ENCODE assay signal across 27 cellular contexts in the genomic region with DNA sequence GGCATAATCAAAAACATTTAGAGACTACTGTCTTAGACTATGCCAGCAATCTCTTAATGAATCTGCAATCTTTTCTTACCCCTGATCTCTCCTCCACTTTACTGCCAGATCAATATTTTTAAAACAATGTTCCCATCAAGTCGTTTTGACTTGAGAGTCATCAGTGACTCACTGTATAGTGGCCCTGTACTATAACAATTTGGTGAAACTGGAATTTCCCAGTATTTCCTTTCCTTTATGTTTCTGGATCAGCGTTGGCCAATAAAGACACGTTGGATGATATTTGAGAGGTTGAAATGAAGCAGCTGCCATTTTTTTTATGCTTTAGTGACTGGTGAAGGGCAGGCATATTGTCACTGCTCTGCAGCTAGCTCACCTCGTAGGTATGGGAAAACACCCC. TPM values are rescaled to one million over a fixed set of nuclear protein-coding genes. Genes with fewer than 3 reads are reported as not detected.
DNase-seq lines count a peak whose midpoint lies in the region; ATAC-seq, FAIRE-seq and TF ChIP-seq lines count a peak whose summit lies in the region.
"Had no signal": no experiment of that assay in that cellular context is flagged by ENCODE, and none has a peak within 500 bp of the region (broad histone marks: within the 10 kb centered on the region; RNA-seq: fewer than 3 reads in every experiment).

No MANE protein-coding gene starts in this region.

- H3K79me2 ChIP-seq in ACC112 (ENCODE audit: control insufficient read depth, insufficient read depth, low read length, unreplicated experiment), result no peaks in the 10 kb centered on the region

- intact Hi-C loops in right cardiac atrium (cut with DNase I), result no loop called here

- FAIRE-seq in D721Med (lab: Jason Lieb, UNC), result no peak
- FAIRE-seq: colon had no signal

- peak overlapping the region; percentile 65 for H2AFZ ChIP-seq in ACC112 (ENCODE audit: low read length, unreplicated experiment)

- no peaks in the 10 kb centered on the region for H3K9me3 ChIP-seq in right cardiac atrium (ENCODE audit: control insufficient read depth, low read length)
- H3K9me3 ChIP-seq: heart right ventricle, left ventricle myocardium inferior had no signal

- TF ChIP-seq CTCF in fibroblast of pulmonary artery (IDR thresholded peaks at IDR 0.05; ENCODE audit: low read length, missing control alignments), result no peak
- TF ChIP-seq CTCF in D721Med (IDR thresholded peaks at IDR 0.05; ENCODE audit: insufficient read depth, missing control alignments), result no peak

- ATAC-seq in right cardiac atrium, result no peak
- ATAC-seq: activated naive CD4-positive, alpha-beta T cell treated with anti-CD3 and anti-CD28 coated beads, Interleukin-2, amount 50 U/mL, for 72 hours; activated T-helper 17 cell treated with anti-CD3 and anti-CD28 coated beads, Interleukin-2, amount 50 U/mL, for 72 hours; heart right ventricle had no signal

- H3K27me3 ChIP-seq in ACC112 (ENCODE audit: insufficient read depth, low read length) (no peaks in the 10 kb centered on the region), right cardiac atrium (ENCODE audit: control insufficient read depth, insufficient read depth) (no peaks in the 10 kb centered on the region)
- H3K27me3 ChIP-seq: BLaER1 treated with 17β-estradiol and CSF1 and Interleukin-3, amounts not matched to agents 10 nM and 100 nM had no signal

- DNase-seq in HS-5 (ENCODE audit: low read depth) (peak; percentile 60), amniotic epithelial cell (ENCODE audit: low read depth) (peak; percentile 7), fibroblast of pulmonary artery (ENCODE audit: low read depth) (peak; percentile 52), NCI-H748 (lab: John Stamatoyannopoulos, UW; ENCODE audit: unreplicated experiment) (no peak), HT-29 (ENCODE audit: low spot score) (no peak), D721Med (ENCODE audit: insufficient read length, low spot score) (no peak), right cardiac atrium (no peak)
- DNase-seq: ACHN; activated CD4-positive, alpha-beta T cell treated with anti-CD3 and anti-CD28 coated beads, Interleukin-2, amount 10 ng/mL, durations not matched to agents 24 days and 14 days; activated CD8-positive, alpha-beta memory T cell treated with anti-CD3 and anti-CD28 coated beads, Interleukin-2, amount 50 U/mL, for 4 hours; H7; heart right ventricle; immature natural killer cell; left ventricle myocardium inferior; NCI-H1092; NCI-H187 treated with DMSO at 0.1 percent for 48 hours; NCI-H2227 treated with DMSO at 0.1 percent for 48 hours; NCI-H748 treated with DMSO at 0.1 percent for 48 hours; OCI-M1; posterior cingulate gyrus; SIG-M5 had no signal

- H3K4me3 ChIP-seq in ACC112 (ENCODE audit: low read depth, low read length) (no peak overlapping the region), fibroblast of pulmonary artery (replicated peaks; ENCODE audit: low read depth, low read length) (no peak overlapping the region), right cardiac atrium (ENCODE audit: low read length) (no peak overlapping the region)
- H3K4me3 ChIP-seq: BLaER1 treated with 17β-estradiol and CSF1 and Interleukin-3, amounts not matched to agents 10 nM and 100 nM; heart right ventricle; left ventricle myocardium inferior had no signal

- no peaks in the 10 kb centered on the region for H3K36me3 ChIP-seq in ACC112 (ENCODE audit: insufficient read depth, low read length)
- H3K36me3 ChIP-seq: BLaER1 treated with 17β-estradiol and CSF1 and Interleukin-3, amounts not matched to agents 10 nM and 100 nM; heart right ventricle; left ventricle myocardium inferior had no signal

- H3K4me1 ChIP-seq in ACC112 (ENCODE audit: control insufficient read depth, insufficient read depth, low read length, unreplicated experiment) (peaks cover 6% of the 10 kb centered on the region), right cardiac atrium (ENCODE audit: control insufficient read depth, insufficient read depth, low read length) (no peaks in the 10 kb centered on the region)
- H3K4me1 ChIP-seq: BLaER1 treated with 17β-estradiol and CSF1 and Interleukin-3, amounts not matched to agents 10 nM and 100 nM; heart right ventricle; left ventricle myocardium inferior had no signal

- peak overlapping the region; percentile 38; the same call in 1 of the 2 replicates for H3K27ac ChIP-seq in ACC112 (ENCODE audit: low read depth, low read length)
- H3K27ac ChIP-seq in right cardiac atrium (ENCODE audit: low read length), result no peak overlapping the region
- H3K27ac ChIP-seq: BLaER1 treated with 17β-estradiol and CSF1 and Interleukin-3, amounts not matched to agents 10 nM and 100 nM; heart right ventricle; left ventricle myocardium inferior had no signal

- 74% methylated on average over 4 of the region's 4 CpGs for WGBS in right cardiac atrium

RNA-seq across cellular contexts. Expression of a gene that starts 10.1 kb away (rescaled TPM):
- total RNA-seq in HT-29 (2014; rRNA removed; shearing (Covaris generic)), result 4.4 and 6.7 TPM in 2 replicates
- 10 to 100 TPM; 10.7 to 14.5 (median 13.5) TPM for total RNA-seq in right cardiac atrium
- 8.1 TPM for polyA plus RNA-seq in right cardiac atrium

RNA-seq across cellular contexts. Expression of a gene that starts 28.0 kb away (rescaled TPM):
- total RNA-seq in HT-29 (2014; rRNA removed; shearing (Covaris generic)), result not detected in 2 replicates
- under 1 TPM in 2 of 4 donors, not detected in 2; 0.09 TPM for total RNA-seq in right cardiac atrium
- 0.05 TPM for polyA plus RNA-seq in right cardiac atrium
- total RNA-seq: activated CD4-positive, alpha-beta T cell treated with anti-CD3 and anti-CD28 coated beads, Interleukin-2, amount 10 ng/mL, durations not matched to agents 24 days and 14 days; activated naive CD4-positive, alpha-beta T cell treated with anti-CD3 and anti-CD28 coated beads, Interleukin-2, amount 50 U/mL, for 72 hours; H7; left ventricle myocardium inferior had no signal

RNA-seq across cellular contexts. Expression of a gene that starts 39.4 kb away (rescaled TPM):
- total RNA-seq in HT-29 (2014; rRNA removed; shearing (Covaris generic)), result not detected in 2 replicates
- total RNA-seq in right cardiac atrium, result 1 to 10 TPM in 2 of 4 donors, under 1 TPM in 2; 0.61 to 1.3 (median 0.97) TPM
- 1.4 TPM for polyA plus RNA-seq in right cardiac atrium
- total RNA-seq: activated CD4-positive, alpha-beta T cell treated with anti-CD3 and anti-CD28 coated beads, Interleukin-2, amount 10 ng/mL, durations not matched to agents 24 days and 14 days; activated naive CD4-positive, alpha-beta T cell treated with anti-CD3 and anti-CD28 coated beads, Interleukin-2, amount 50 U/mL, for 72 hours; activated T-helper 17 cell treated with anti-CD3 and anti-CD28 coated beads, Interleukin-2, amount 50 U/mL, for 72 hours; mononuclear cell had no signal
- polyA plus RNA-seq: immature natural killer cell had no signal

Comparison
In these comparisons a context has a peak if more than half of its experiments do, and no peak if none do; other contexts are left out.
1. DNase-seq: peak in HS-5 (single experiment), amniotic epithelial cell (single experiment) and fibroblast of pulmonary artery (single experiment); none in NCI-H748 (single experiment), HT-29 (single experiment), D721Med (single experiment) and right cardiac atrium (0 of 3).